ENCODE assay signal across 1 cellular context in genomic region chr20:3794701-3795420, GRCh38.
TF ChIP-seq lines count a peak whose summit lies in the region.

No MANE protein-coding gene starts in this region.

TF ChIP-seq in K562, 482 proteins besides CTCF, POLR2A, EP300 and RAD21:
- no peak for TF ChIP-seq FOXK1 (CRISPR knock-in tag; IDR thresholded peaks at IDR 0.05; ENCODE audit: borderline replicate concordance)
- TF ChIP-seq HMG20B (CRISPR knock-in tag; IDR thresholded peaks at IDR 0.05) = no peak
- TF ChIP-seq AFF1 (IDR thresholded peaks at IDR 0.05; ENCODE audit: low read depth in 1 of 2, partially characterized antibody in 2 of 2) = no peak
- TF ChIP-seq CCNT2 (IDR thresholded peaks at IDR 0.05; ENCODE audit: borderline replicate concordance, extremely low read depth, insufficient read length, low read depth, low read length) = no peak
- TF ChIP-seq PPARD (CRISPR knock-in tag; IDR thresholded peaks at IDR 0.05) = no peak
- 0 out of 2 replicates have a peak, but pooled peaks have one; percentile 4 for TF ChIP-seq ZBTB33 (CRISPR knock-in tag; IDR thresholded peaks at IDR 0.05)
- TF ChIP-seq ATF6 (CRISPR knock-in tag; IDR thresholded peaks at IDR 0.05) = 0 out of 2 replicates have a peak, but pooled peaks have one; percentile 25
- TF ChIP-seq ZNF133 (CRISPR knock-in tag; IDR thresholded peaks at IDR 0.05) = no peak
